Comparison of ENCODE assay signal across 2 cellular contexts in the genomic region with DNA sequence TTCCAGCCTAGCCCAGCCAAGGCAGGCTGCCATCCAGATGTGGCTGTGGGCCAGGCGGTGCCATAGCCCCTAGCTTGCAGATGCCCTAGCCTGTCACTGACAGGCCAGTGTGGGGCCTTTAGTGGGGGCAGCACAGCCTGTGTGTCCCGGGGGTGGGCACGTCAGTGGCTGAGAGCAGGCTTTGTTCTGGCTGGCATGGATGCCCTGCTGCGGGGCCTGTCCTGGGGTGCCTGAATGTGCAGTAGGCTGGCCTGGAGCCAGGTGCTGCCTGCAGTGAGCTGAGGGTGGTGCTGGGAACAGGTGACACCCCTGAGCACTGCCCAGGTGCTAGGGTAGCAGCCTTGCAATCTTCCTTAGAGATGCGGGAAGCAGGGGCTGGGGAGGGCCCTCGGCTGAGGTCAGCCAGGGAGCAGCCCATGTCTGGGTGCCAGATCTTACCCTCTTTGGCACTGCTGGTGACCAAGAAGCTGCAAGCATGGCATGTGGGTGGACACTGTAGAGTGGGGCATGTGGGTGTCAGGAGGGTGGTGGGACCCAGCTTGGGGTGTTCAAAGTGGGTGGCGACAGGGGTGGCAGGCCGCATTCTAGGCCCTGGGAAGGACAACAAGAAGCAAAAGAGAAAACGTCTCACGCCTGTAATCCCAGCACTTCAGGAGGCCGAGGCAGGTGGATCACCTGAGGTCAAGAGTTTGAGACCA. TPM values are rescaled to one million over a fixed set of nuclear protein-coding genes. Genes with fewer than 3 reads are reported as not detected.
"Had no signal": no experiment of that assay in that cellular context is flagged by ENCODE, and none has a peak within 500 bp of the region (broad histone marks: within the 10 kb centered on the region; RNA-seq: fewer than 3 reads in every experiment).

No MANE protein-coding gene starts in this region.

RNA-seq across cellular contexts. Expression of a gene that starts 37.6 kb away (rescaled TPM):
- total RNA-seq: MCF 10A had no signal
- polyA plus RNA-seq: IgD-negative memory B cell had no signal
